7 cellular contexts compared by ENCODE assay signal in the genomic region with DNA sequence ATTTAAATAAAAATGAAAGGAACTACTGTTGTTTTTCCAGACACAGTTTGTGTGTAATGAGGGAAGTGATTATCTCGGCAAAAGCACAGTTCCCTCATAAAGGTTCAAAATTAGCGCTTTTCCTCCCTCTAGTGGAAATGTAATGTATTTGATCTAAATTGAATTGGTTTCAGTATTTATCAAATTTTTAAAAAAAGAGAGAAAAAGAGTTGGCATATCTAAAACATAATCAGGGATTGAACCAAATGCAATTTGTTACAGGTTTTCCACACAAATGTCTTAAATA. TPM values are rescaled to one million over a fixed set of nuclear protein-coding genes. Genes with fewer than 3 reads are reported as not detected.
DNase-seq lines count a peak whose midpoint lies in the region; ATAC-seq and TF ChIP-seq lines count a peak whose summit lies in the region.

No MANE protein-coding gene starts in this region.

- DNase-seq in GM12864 (ENCODE audit: low read depth) (no peak), NCI-H2171 treated with DMSO at 0.1 percent for 48 hours (lab: John Stamatoyannopoulos, UW) (peak; percentile 72), colonic mucosa (no peak), NCI-H128 (lab: John Stamatoyannopoulos, UW; ENCODE audit: unreplicated experiment) (no peak), retina (no peak)
- peak in 5 of 9 donors; percentile 3 to 20 (median 15) for DNase-seq in naive thymus-derived CD4-positive, alpha-beta T cell
- DNase-seq in activated T-cell treated with anti-CD3 and anti-CD28 coated beads, Interleukin-2, amount 50 U/mL, for 72 hours = no peak

- peaks cover 0 to 20% (median 11%) of the 10 kb centered on the region in 7 donors for H3K4me1 Mint-ChIP-seq in naive thymus-derived CD4-positive, alpha-beta T cell
- peaks cover 16% of the 10 kb centered on the region for H3K4me1 Mint-ChIP-seq in activated T-cell treated with anti-CD3 and anti-CD28 coated beads, Interleukin-2, amount 50 U/mL, for 72 hours (ENCODE audit: low read depth)

- no peaks in the 10 kb centered on the region for H3K36me3 ChIP-seq in colonic mucosa
- no peaks in the 10 kb centered on the region for H3K36me3 ChIP-seq in naive thymus-derived CD4-positive, alpha-beta T cell (ENCODE audit: control insufficient read depth in 2 of 3, insufficient read depth in 3 of 3, low read length in 3 of 3)

- peaks cover 0 to 28% (median 19%) of the 10 kb centered on the region in 5 donors for H3K36me3 Mint-ChIP-seq in naive thymus-derived CD4-positive, alpha-beta T cell
- H3K36me3 Mint-ChIP-seq in activated T-cell treated with anti-CD3 and anti-CD28 coated beads, Interleukin-2, amount 50 U/mL, for 72 hours (ENCODE audit: insufficient read depth in 2 of 2) = peaks cover 17 to 21% of the 10 kb centered on the region in 2 donors

- no peak for ATAC-seq in naive thymus-derived CD4-positive, alpha-beta T cell
- no peak for ATAC-seq in activated T-cell treated with anti-CD3 and anti-CD28 coated beads, Interleukin-2, amount 50 U/mL, for 72 hours (replicated peaks in 1 of 2)

- no peaks in the 10 kb centered on the region for H3K27me3 Mint-ChIP-seq in naive thymus-derived CD4-positive, alpha-beta T cell
- no peaks in the 10 kb centered on the region for H3K27me3 Mint-ChIP-seq in activated T-cell treated with anti-CD3 and anti-CD28 coated beads, Interleukin-2, amount 50 U/mL, for 72 hours (ENCODE audit: low read depth)

- intact Hi-C loops in colonic mucosa (cut with DNase I) = no loop called here
- intact Hi-C loops in naive thymus-derived CD4-positive, alpha-beta T cell (cut with micrococcal nuclease) = no loop called here

- POLR2A ChIA-PET in naive thymus-derived CD4-positive, alpha-beta T cell (lab: Charles Lee) = no interaction called here

- TF ChIP-seq CTCF in GM12864 (IDR thresholded peaks at IDR 0.05; ENCODE audit: low read depth, low read length, missing control alignments) = peak; percentile 20
- TF ChIP-seq CTCF in colonic mucosa (IDR thresholded peaks at IDR 0.05) = peak; percentile 12

- H3K4me1 ChIP-seq in colonic mucosa = no peaks in the 10 kb centered on the region
- no peaks in the 10 kb centered on the region for H3K4me1 ChIP-seq in naive thymus-derived CD4-positive, alpha-beta T cell (ENCODE audit: control insufficient read depth in 2 of 2, insufficient read depth in 2 of 2, low read length in 2 of 2)

- CTCF ChIA-PET in naive thymus-derived CD4-positive, alpha-beta T cell (lab: Charles Lee) = no interaction called here

- no peak overlapping the region for H3K9ac ChIP-seq in colonic mucosa (ENCODE audit: low read depth in 2 of 2, low read length in 2 of 2)

- H3K4me3 ChIP-seq in GM12864 (ENCODE audit: low read depth, low read length) (no peak overlapping the region), colonic mucosa (no peak overlapping the region)
- no peak overlapping the region for H3K4me3 ChIP-seq in naive thymus-derived CD4-positive, alpha-beta T cell (ENCODE audit: low read length)

- H3K27ac ChIP-seq in colonic mucosa = no peak overlapping the region
- H3K27ac ChIP-seq in naive thymus-derived CD4-positive, alpha-beta T cell (ENCODE audit: low read depth, low read length) = no peak overlapping the region

- H3K9me3 ChIP-seq in colonic mucosa = no peaks in the 10 kb centered on the region
- peaks cover 0 to 9% (median 0%) of the 10 kb centered on the region in 3 experiments for H3K9me3 ChIP-seq in naive thymus-derived CD4-positive, alpha-beta T cell (ENCODE audit: control insufficient read depth in 2 of 3, low read length in 3 of 3)

- H3K27me3 ChIP-seq in colonic mucosa = no peaks in the 10 kb centered on the region
- H3K27me3 ChIP-seq in naive thymus-derived CD4-positive, alpha-beta T cell (ENCODE audit: control insufficient read depth in 2 of 2, insufficient read depth in 2 of 2, low read length in 2 of 2) = no peaks in the 10 kb centered on the region

- peaks cover 6 to 36% (median 21%) of the 10 kb centered on the region in 11 donors for H3K9me3 Mint-ChIP-seq in naive thymus-derived CD4-positive, alpha-beta T cell
- peaks cover 13 to 15% of the 10 kb centered on the region in 2 donors for H3K9me3 Mint-ChIP-seq in activated T-cell treated with anti-CD3 and anti-CD28 coated beads, Interleukin-2, amount 50 U/mL, for 72 hours

- peak overlapping the region in 1 of 9 donors; percentile 23 for H3K27ac Mint-ChIP-seq in naive thymus-derived CD4-positive, alpha-beta T cell
- H3K27ac Mint-ChIP-seq in activated T-cell treated with anti-CD3 and anti-CD28 coated beads, Interleukin-2, amount 50 U/mL, for 72 hours = no peak overlapping the region

- H3K4me3 Mint-ChIP-seq in naive thymus-derived CD4-positive, alpha-beta T cell = no peak overlapping the region
- no peak overlapping the region for H3K4me3 Mint-ChIP-seq in activated T-cell treated with anti-CD3 and anti-CD28 coated beads, Interleukin-2, amount 50 U/mL, for 72 hours

RNA-seq across cellular contexts. Expression of a gene that starts 37.5 kb away (rescaled TPM):
- 1 to 10 TPM; 2.6 to 3.6 TPM for total RNA-seq in colonic mucosa
- total RNA-seq in naive thymus-derived CD4-positive, alpha-beta T cell = 10 to 100 TPM in 1 of 5 experiments, 1 to 10 TPM in 4; 4.0 to 63.0 (median 6.6) TPM
- polyA plus RNA-seq in naive thymus-derived CD4-positive, alpha-beta T cell = 1 to 10 TPM; 5.0 to 8.7 TPM
- total RNA-seq in activated T-cell treated with anti-CD3 and anti-CD28 coated beads, Interleukin-2, amount 50 U/mL, for 72 hours = 10 to 100 TPM in 1 of 2 donors, 1 to 10 TPM in 1; 5.7 to 10.6 TPM

RNA-seq across cellular contexts. Expression of a gene that starts 49.3 kb away (rescaled TPM):
- total RNA-seq in colonic mucosa = 1 to 10 TPM in 1 of 2 donors, under 1 TPM in 1; 0.72 to 4.7 TPM
- 10 to 100 TPM in 1 of 5 experiments, 1 to 10 TPM in 4; 5.0 to 72.6 (median 5.6) TPM for total RNA-seq in naive thymus-derived CD4-positive, alpha-beta T cell
- polyA plus RNA-seq in naive thymus-derived CD4-positive, alpha-beta T cell = 10 to 100 TPM in 1 of 2 donors, 1 to 10 TPM in 1; 8.2 to 15.0 TPM
- 10 to 100 TPM in 1 of 2 donors, 1 to 10 TPM in 1; 5.4 to 17.8 TPM for total RNA-seq in activated T-cell treated with anti-CD3 and anti-CD28 coated beads, Interleukin-2, amount 50 U/mL, for 72 hours

Comparison
In these comparisons a context has a peak if more than half of its experiments do, and no peak if none do; other contexts are left out.
1. DNase-seq: peak in NCI-H2171 treated with DMSO at 0.1 percent for 48 hours (single experiment) and naive thymus-derived CD4-positive, alpha-beta T cell (5 of 9); none in GM12864 (single experiment), colonic mucosa (single experiment), NCI-H128 (single experiment), activated T-cell treated with anti-CD3 and anti-CD28 coated beads, Interleukin-2, amount 50 U/mL, for 72 hours (0 of 2) and retina (single experiment).